ENCODE assay signal across 24 cellular contexts in the genomic region with DNA sequence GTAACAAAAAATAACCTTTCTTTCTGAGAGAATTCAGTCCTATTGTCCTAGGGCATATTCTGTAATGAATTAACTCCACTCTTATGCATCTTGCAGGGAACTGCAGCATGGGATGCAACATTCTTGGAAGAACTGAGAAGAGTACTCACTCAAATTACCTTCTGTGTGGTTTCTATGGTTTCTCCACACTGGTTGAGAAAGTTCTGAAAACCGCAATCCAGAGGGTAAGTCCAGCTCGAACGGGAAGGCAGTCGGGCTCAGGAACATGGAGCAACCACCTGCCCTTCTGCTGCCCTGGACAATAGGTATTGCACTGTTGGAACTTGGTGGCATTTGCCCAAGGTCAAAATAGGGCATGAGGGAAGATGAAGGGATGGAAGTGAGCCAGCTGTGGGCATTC.
"Had no signal": no experiment of that assay in that cellular context is flagged by ENCODE, and none has a peak within 500 bp of the region (broad histone marks: within the 10 kb centered on the region; RNA-seq: fewer than 3 reads in every experiment).

No MANE protein-coding gene starts in this region.

- H3K4me1 ChIP-seq: esophagus muscularis mucosa, lower lobe of right lung, prostate gland, stomach, thyroid gland had no signal

- ATAC-seq: activated naive CD8-positive, alpha-beta T cell treated with anti-CD3 and anti-CD28 coated beads, Interleukin-2, amount 50 U/mL, for 24 hours; left lung; lower lobe of right lung; stimulated activated naive B cell treated with anti-CD40 and anti-IgM and Interleukin-4, amounts not matched to agents 10 μg/mL and 1 μg/mL and 100 μg/mL, for 72 hours had no signal

- H3K4me3 ChIP-seq: esophagus muscularis mucosa, left lung, lower lobe of right lung, prostate gland, stomach, thyroid gland had no signal

- H3K27me3 ChIP-seq: thyroid gland had no signal

- H3K9me3 ChIP-seq: esophagus muscularis mucosa, left lung, lower lobe of right lung, prostate gland, stomach, thyroid gland had no signal

- H3K9me3 Mint-ChIP-seq: activated CD4-positive, alpha-beta memory T cell treated with anti-CD3 and anti-CD28 coated beads for 36 hours; activated CD4-positive, alpha-beta T cell treated with anti-CD3 and anti-CD28 coated beads, Interleukin-2, amount 10 ng/mL, durations not matched to agents 24 days and 14 days; activated naive CD4-positive, alpha-beta T cell treated with anti-CD3 and anti-CD28 coated beads, Interleukin-2, amount 50 U/mL, for 24 hours; activated naive CD8-positive, alpha-beta T cell treated with anti-CD3 and anti-CD28 coated beads, Interleukin-2, amount 50 U/mL, for 24 hours; central memory CD8-positive, alpha-beta T cell; dendritic cell treated with granulocyte-macrophage colony-stimulating factor and Interleukin-4, amounts not matched to agents 40 ng/mL and 50 ng/mL, for 4 days; nephron; stimulated activated naive B cell treated with anti-CD40 and anti-IgM and Interleukin-4, amounts not matched to agents 10 μg/mL and 1 μg/mL and 100 μg/mL, for 72 hours; T-helper 2 cell treated with Interferon-gamma antibody and Interleukin-4, amounts not matched to agents 5 μg/mL and 100 μg/mL, for 36 hours had no signal

- DNase-seq: activated CD4-positive, alpha-beta memory T cell treated with anti-CD3 and anti-CD28 coated beads for 36 hours; activated CD4-positive, alpha-beta T cell treated with anti-CD3 and anti-CD28 coated beads, Interleukin-2, amount 10 ng/mL, durations not matched to agents 24 days and 14 days; activated CD4-positive, CD25-positive, alpha-beta regulatory T cell treated with anti-CD3 and anti-CD28 coated beads, Interleukin-2, amount 50 U/mL, for 72 hours; activated CD8-positive, alpha-beta memory T cell treated with anti-CD3 and anti-CD28 coated beads, Interleukin-2, amount 50 U/mL, for 4 hours; activated naive CD8-positive, alpha-beta T cell treated with anti-CD3 and anti-CD28 coated beads, Interleukin-2, amount 50 U/mL, for 24 hours; activated T-cell treated with anti-CD3 and anti-CD28 coated beads, Interleukin-2, amount 50 U/mL, for 1 hour; foreskin melanocyte; left lung; lower lobe of right lung; mesenchymal stem cell; stimulated activated CD4-positive, alpha-beta T cell treated with anti-CD3 and anti-CD28 coated beads, Interleukin-15, amount 100 ng/mL, for 24 hours; stimulated activated CD4-positive, alpha-beta T cell treated with anti-CD3 and anti-CD28 coated beads, Interleukin-2, amount 100 ng/mL, for 24 hours; stimulated activated naive B cell treated with anti-CD40 and anti-IgM and Interleukin-4, amounts not matched to agents 10 μg/mL and 1 μg/mL and 100 μg/mL, for 72 hours; stomach; T-helper 1 cell; thyroid gland had no signal

- H3K27me3 Mint-ChIP-seq: activated naive CD8-positive, alpha-beta T cell treated with anti-CD3 and anti-CD28 coated beads, Interleukin-2, amount 50 U/mL, for 24 hours; dendritic cell treated with granulocyte-macrophage colony-stimulating factor and Interleukin-4, amounts not matched to agents 40 ng/mL and 50 ng/mL, for 4 days had no signal

- H3K27ac Mint-ChIP-seq: activated CD4-positive, alpha-beta memory T cell treated with anti-CD3 and anti-CD28 coated beads for 36 hours; activated CD4-positive, alpha-beta T cell treated with anti-CD3 and anti-CD28 coated beads, Interleukin-2, amount 10 ng/mL, durations not matched to agents 24 days and 14 days; activated naive CD4-positive, alpha-beta T cell treated with anti-CD3 and anti-CD28 coated beads, Interleukin-2, amount 50 U/mL, for 24 hours; activated naive CD8-positive, alpha-beta T cell treated with anti-CD3 and anti-CD28 coated beads, Interleukin-2, amount 50 U/mL, for 24 hours; dendritic cell treated with granulocyte-macrophage colony-stimulating factor and Interleukin-4, amounts not matched to agents 40 ng/mL and 50 ng/mL, for 4 days; nephron; stimulated activated naive B cell treated with anti-CD40 and anti-IgM and Interleukin-4, amounts not matched to agents 10 μg/mL and 1 μg/mL and 100 μg/mL, for 72 hours; T-helper 2 cell treated with Interferon-gamma antibody and Interleukin-4, amounts not matched to agents 5 μg/mL and 100 μg/mL, for 36 hours had no signal

- H3K27ac ChIP-seq: esophagus muscularis mucosa, left lung, lower lobe of right lung, prostate gland, stomach, thyroid gland had no signal

- H3K36me3 Mint-ChIP-seq: activated CD4-positive, alpha-beta memory T cell treated with anti-CD3 and anti-CD28 coated beads for 36 hours; activated naive CD4-positive, alpha-beta T cell treated with anti-CD3 and anti-CD28 coated beads, Interleukin-2, amount 50 U/mL, for 24 hours; stimulated activated naive B cell treated with anti-CD40 and anti-IgM and Interleukin-4, amounts not matched to agents 10 μg/mL and 1 μg/mL and 100 μg/mL, for 72 hours had no signal

- H3K36me3 ChIP-seq: esophagus muscularis mucosa, left lung, lower lobe of right lung, prostate gland, stomach, thyroid gland had no signal

- FAIRE-seq: bronchial epithelial cell had no signal

- H3K4me3 Mint-ChIP-seq: activated CD4-positive, alpha-beta memory T cell treated with anti-CD3 and anti-CD28 coated beads for 36 hours; activated CD4-positive, alpha-beta T cell treated with anti-CD3 and anti-CD28 coated beads, Interleukin-2, amount 10 ng/mL, durations not matched to agents 24 days and 14 days; activated naive CD4-positive, alpha-beta T cell treated with anti-CD3 and anti-CD28 coated beads, Interleukin-2, amount 50 U/mL, for 24 hours; activated naive CD8-positive, alpha-beta T cell treated with anti-CD3 and anti-CD28 coated beads, Interleukin-2, amount 50 U/mL, for 24 hours; central memory CD8-positive, alpha-beta T cell; dendritic cell treated with granulocyte-macrophage colony-stimulating factor and Interleukin-4, amounts not matched to agents 40 ng/mL and 50 ng/mL, for 4 days; nephron; stimulated activated naive B cell treated with anti-CD40 and anti-IgM and Interleukin-4, amounts not matched to agents 10 μg/mL and 1 μg/mL and 100 μg/mL, for 72 hours; T-helper 2 cell treated with Interferon-gamma antibody and Interleukin-4, amounts not matched to agents 5 μg/mL and 100 μg/mL, for 36 hours had no signal

- H3K4me1 Mint-ChIP-seq: activated CD4-positive, alpha-beta T cell treated with anti-CD3 and anti-CD28 coated beads, Interleukin-2, amount 10 ng/mL, durations not matched to agents 24 days and 14 days; activated naive CD4-positive, alpha-beta T cell treated with anti-CD3 and anti-CD28 coated beads, Interleukin-2, amount 50 U/mL, for 24 hours; activated naive CD8-positive, alpha-beta T cell treated with anti-CD3 and anti-CD28 coated beads, Interleukin-2, amount 50 U/mL, for 24 hours; central memory CD8-positive, alpha-beta T cell; nephron; stimulated activated naive B cell treated with anti-CD40 and anti-IgM and Interleukin-4, amounts not matched to agents 10 μg/mL and 1 μg/mL and 100 μg/mL, for 72 hours had no signal
